1 cellular context compared by ENCODE assay signal in the genomic region with DNA sequence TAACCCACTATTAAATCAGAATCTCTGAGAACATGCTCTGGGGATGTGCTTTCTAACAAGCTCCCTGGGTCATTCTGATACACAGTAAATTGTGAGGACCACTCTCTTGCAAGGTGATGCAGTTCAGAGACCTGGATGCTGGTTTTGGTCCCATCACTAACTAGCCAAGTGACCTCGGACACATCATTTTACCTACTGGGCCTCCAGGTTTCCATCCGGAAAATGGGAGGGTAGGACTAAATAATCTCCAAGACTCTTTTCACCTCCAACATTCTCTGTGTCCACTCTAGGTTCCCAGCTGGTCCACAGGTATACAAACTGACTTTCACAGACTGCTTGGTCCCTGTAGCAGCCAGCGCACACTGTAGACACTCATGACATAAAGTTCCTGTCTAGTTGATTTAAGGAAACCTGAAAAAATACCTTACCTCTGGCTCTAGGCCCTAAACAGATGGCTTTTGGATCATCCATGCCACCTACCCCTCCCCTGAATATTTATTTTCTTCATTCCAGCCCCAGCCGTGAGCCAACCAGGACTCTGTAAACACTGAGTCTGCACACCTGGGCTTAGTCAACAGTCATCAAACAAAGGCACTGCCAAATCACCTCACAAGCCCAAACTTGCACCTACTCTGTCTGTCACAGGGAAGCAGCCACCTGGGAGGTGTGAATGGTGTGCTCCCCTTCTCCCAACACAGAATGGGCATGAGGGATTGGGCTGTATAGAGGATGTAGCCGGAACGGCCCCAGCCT.
TF ChIP-seq lines count a peak whose summit lies in the region.

No MANE protein-coding gene starts in this region.

TF ChIP-seq in WTC11, 78 proteins besides CTCF, POLR2A, EP300 and RAD21 (continued from another document):
- TF ChIP-seq, protein P1, sequence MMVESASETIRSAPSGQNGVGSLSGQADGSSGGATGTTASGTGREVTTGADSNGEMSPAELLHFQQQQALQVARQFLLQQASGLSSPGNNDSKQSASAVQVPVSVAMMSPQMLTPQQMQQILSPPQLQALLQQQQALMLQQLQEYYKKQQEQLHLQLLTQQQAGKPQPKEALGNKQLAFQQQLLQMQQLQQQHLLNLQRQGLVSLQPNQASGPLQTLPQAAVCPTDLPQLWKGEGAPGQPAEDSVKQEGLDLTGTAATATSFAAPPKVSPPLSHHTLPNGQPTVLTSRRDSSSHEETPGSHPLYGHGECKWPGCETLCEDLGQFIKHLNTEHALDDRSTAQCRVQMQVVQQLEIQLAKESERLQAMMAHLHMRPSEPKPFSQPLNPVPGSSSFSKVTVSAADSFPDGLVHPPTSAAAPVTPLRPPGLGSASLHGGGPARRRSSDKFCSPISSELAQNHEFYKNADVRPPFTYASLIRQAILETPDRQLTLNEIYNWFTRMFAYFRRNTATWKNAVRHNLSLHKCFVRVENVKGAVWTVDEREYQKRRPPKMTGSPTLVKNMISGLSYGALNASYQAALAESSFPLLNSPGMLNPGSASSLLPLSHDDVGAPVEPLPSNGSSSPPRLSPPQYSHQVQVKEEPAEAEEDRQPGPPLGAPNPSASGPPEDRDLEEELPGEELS (CRISPR knock-in tag; IDR thresholded peaks at IDR 0.05) = no peak
- TF ChIP-seq ZNF317 (CRISPR knock-in tag; IDR thresholded peaks at IDR 0.05; ENCODE audit: borderline replicate concordance, low read depth) (no peak), JUN (CRISPR knock-in tag; IDR thresholded peaks at IDR 0.05) (no peak), RORB (CRISPR knock-in tag; IDR thresholded peaks at IDR 0.05) (no peak), ERG (CRISPR knock-in tag; IDR thresholded peaks at IDR 0.05) (no peak), MXD4 (CRISPR knock-in tag; IDR thresholded peaks at IDR 0.05; ENCODE audit: borderline replicate concordance) (no peak), PRRX2 (CRISPR knock-in tag; IDR thresholded peaks at IDR 0.05) (no peak)
- TF ChIP-seq, protein P2, sequence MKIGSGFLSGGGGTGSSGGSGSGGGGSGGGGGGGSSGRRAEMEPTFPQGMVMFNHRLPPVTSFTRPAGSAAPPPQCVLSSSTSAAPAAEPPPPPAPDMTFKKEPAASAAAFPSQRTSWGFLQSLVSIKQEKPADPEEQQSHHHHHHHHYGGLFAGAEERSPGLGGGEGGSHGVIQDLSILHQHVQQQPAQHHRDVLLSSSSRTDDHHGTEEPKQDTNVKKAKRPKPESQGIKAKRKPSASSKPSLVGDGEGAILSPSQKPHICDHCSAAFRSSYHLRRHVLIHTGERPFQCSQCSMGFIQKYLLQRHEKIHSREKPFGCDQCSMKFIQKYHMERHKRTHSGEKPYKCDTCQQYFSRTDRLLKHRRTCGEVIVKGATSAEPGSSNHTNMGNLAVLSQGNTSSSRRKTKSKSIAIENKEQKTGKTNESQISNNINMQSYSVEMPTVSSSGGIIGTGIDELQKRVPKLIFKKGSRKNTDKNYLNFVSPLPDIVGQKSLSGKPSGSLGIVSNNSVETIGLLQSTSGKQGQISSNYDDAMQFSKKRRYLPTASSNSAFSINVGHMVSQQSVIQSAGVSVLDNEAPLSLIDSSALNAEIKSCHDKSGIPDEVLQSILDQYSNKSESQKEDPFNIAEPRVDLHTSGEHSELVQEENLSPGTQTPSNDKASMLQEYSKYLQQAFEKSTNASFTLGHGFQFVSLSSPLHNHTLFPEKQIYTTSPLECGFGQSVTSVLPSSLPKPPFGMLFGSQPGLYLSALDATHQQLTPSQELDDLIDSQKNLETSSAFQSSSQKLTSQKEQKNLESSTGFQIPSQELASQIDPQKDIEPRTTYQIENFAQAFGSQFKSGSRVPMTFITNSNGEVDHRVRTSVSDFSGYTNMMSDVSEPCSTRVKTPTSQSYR (CRISPR knock-in tag; IDR thresholded peaks at IDR 0.05) = no peak
